Comparison of ENCODE assay signal across 8 cellular contexts in genomic region chr9:133160742-133161541, GRCh38. TPM values are rescaled to one million over a fixed set of nuclear protein-coding genes. Genes with fewer than 3 reads are reported as not detected.
DNase-seq lines count a peak whose midpoint lies in the region; ATAC-seq and TF ChIP-seq lines count a peak whose summit lies in the region.

No MANE protein-coding gene starts in this region.

- H3K4me1 ChIP-seq in ovary (ENCODE audit: insufficient read depth): peaks cover 5% of the 10 kb centered on the region

- ATAC-seq in GM18858 (IDR thresholded peaks at IDR 0.05; ENCODE audit: unreplicated experiment): no peak
- ATAC-seq in HG02938 (IDR thresholded peaks at IDR 0.05; ENCODE audit: unreplicated experiment): no peak

- no peak overlapping the region for H3K4me3 Mint-ChIP-seq in activated CD4-positive, alpha-beta memory T cell treated with anti-CD3 and anti-CD28 coated beads, Interleukin-2, amount 10 ng/mL, durations not matched to agents 7 days and 5 days

- TF ChIP-seq CTCF in BJ (IDR thresholded peaks at IDR 0.05; ENCODE audit: insufficient read depth, low read depth, low read length): peak; percentile 83
- TF ChIP-seq CTCF in foreskin fibroblast (IDR thresholded peaks at IDR 0.05; ENCODE audit: low read depth, low read length): peak; percentile 84
- TF ChIP-seq CTCF in ovary (IDR thresholded peaks at IDR 0.05): peak in 2 of 3 donors; percentile 67 to 70

- H3K36me3 ChIP-seq in BJ (ENCODE audit: control insufficient read depth, insufficient read depth, low read length): no peaks in the 10 kb centered on the region; the same call in 1 of the 2 replicates
- H3K36me3 ChIP-seq in ovary: no peaks in the 10 kb centered on the region

- H3K27me3 ChIP-seq in BJ (ENCODE audit: control insufficient read depth, insufficient read depth, low read length) (no peaks in the 10 kb centered on the region), ovary (no peaks in the 10 kb centered on the region)

- TF ChIP-seq EP300 in ovary (IDR thresholded peaks at IDR 0.05): no peak

- no peaks in the 10 kb centered on the region for H3K9me3 Mint-ChIP-seq in activated CD4-positive, alpha-beta memory T cell treated with anti-CD3 and anti-CD28 coated beads, Interleukin-2, amount 10 ng/mL, durations not matched to agents 7 days and 5 days

- DNase-seq in BJ (ENCODE audit: low read depth) (no peak), GM19238 (ENCODE audit: insufficient read length, low spot score) (peak; percentile 74), NCI-H460 (ENCODE audit: extremely low read depth, low read depth) (peak; percentile 59), foreskin fibroblast (peak; percentile 67 to 83), ovary (peak in 4 of 5 donors; percentile 50 to 79 (median 64))
- DNase-seq in activated CD4-positive, alpha-beta memory T cell treated with anti-CD3 and anti-CD28 coated beads, Interleukin-2, amount 10 ng/mL, durations not matched to agents 7 days and 5 days: peak; percentile 54

- POLR2A ChIA-PET in BJ (lab: Charles Lee): no interaction called here
- POLR2A ChIA-PET in activated CD4-positive, alpha-beta memory T cell treated with anti-CD3 and anti-CD28 coated beads, Interleukin-2, amount 10 ng/mL, durations not matched to agents 7 days and 5 days (lab: Charles Lee): interaction anchor here (1.0 kb wide), 1 partner anchor 17 kb away, joined by 3 read pairs; no protein-coding TSS in a partner anchor

- intact Hi-C loops in ovary (cut with DNase I): no loop called here

- TF ChIP-seq POLR2A in ovary (IDR thresholded peaks at IDR 0.05): no peak

- H3K4me3 ChIP-seq in BJ (ENCODE audit: low read depth, low read length) (no peak overlapping the region), foreskin fibroblast (ENCODE audit: low read depth in 1 of 2, low read length in 2 of 2) (no peak overlapping the region), ovary (no peak overlapping the region)

- H3K27me3 Mint-ChIP-seq in activated CD4-positive, alpha-beta memory T cell treated with anti-CD3 and anti-CD28 coated beads, Interleukin-2, amount 10 ng/mL, durations not matched to agents 7 days and 5 days: peaks cover 7% of the 10 kb centered on the region

- 57 to 60% (median 59%) methylated on average over 9 of the region's 9 CpGs for WGBS in ovary, 3 donors

- no peak overlapping the region for H3K27ac ChIP-seq in ovary

- no peak overlapping the region for H3K27ac Mint-ChIP-seq in activated CD4-positive, alpha-beta memory T cell treated with anti-CD3 and anti-CD28 coated beads, Interleukin-2, amount 10 ng/mL, durations not matched to agents 7 days and 5 days

- H3K36me3 Mint-ChIP-seq in activated CD4-positive, alpha-beta memory T cell treated with anti-CD3 and anti-CD28 coated beads, Interleukin-2, amount 10 ng/mL, durations not matched to agents 7 days and 5 days (ENCODE audit: low read depth): no peaks in the 10 kb centered on the region

- H3K4me1 Mint-ChIP-seq in activated CD4-positive, alpha-beta memory T cell treated with anti-CD3 and anti-CD28 coated beads, Interleukin-2, amount 10 ng/mL, durations not matched to agents 7 days and 5 days: peaks cover 6% of the 10 kb centered on the region

- CTCF ChIA-PET in BJ (lab: Yijun Ruan, JAX): interaction anchor here (0.6 to 8.4 kb wide), 6 partner anchors 9 to 27 kb away, joined by 3 to 54 read pairs (median 6); no protein-coding TSS in a partner anchor
- CTCF ChIA-PET in activated CD4-positive, alpha-beta memory T cell treated with anti-CD3 and anti-CD28 coated beads, Interleukin-2, amount 10 ng/mL, durations not matched to agents 7 days and 5 days (lab: Charles Lee): interaction anchor here (0.7 to 1.2 kb wide), 3 partner anchors 17 to 395 kb away, joined by 3 to 5 read pairs (median 3); no protein-coding TSS in a partner anchor

- no peaks in the 10 kb centered on the region for H3K9me3 ChIP-seq in ovary

RNA-seq across cellular contexts. Expression of gene GBGT1, which starts 2.8 kb away (rescaled TPM):
- polyA plus RNA-seq in BJ (2011; rRNA removed) (5.0 and 10.3 TPM in 2 replicates), ovary (10 to 100 TPM in 1 of 2 donors, 1 to 10 TPM in 1; 3.9 to 12.9 TPM)
- 8.2 and 11.3 TPM in 2 replicates for polyA minus RNA-seq in BJ (2011; rRNA and poly(A)+ RNA removed)
- total RNA-seq in NCI-H460 (2014; rRNA removed; shearing (Covaris generic)): 0.27 and 1.0 TPM in 2 replicates
- polyA plus RNA-seq in NCI-H460 (2014; cell fraction: nucleus; rRNA removed): 0.19 and 2.4 TPM in 2 replicates
- total RNA-seq in activated CD4-positive, alpha-beta memory T cell treated with anti-CD3 and anti-CD28 coated beads, Interleukin-2, amount 10 ng/mL, durations not matched to agents 7 days and 5 days: 1 to 10 TPM; 2.5 to 3.9 TPM
- total RNA-seq in ovary: 10 to 100 TPM; 11.0 to 43.3 (median 25.9) TPM

RNA-seq across cellular contexts. Expression of gene RALGDS, which starts 39.9 kb away (rescaled TPM):
- polyA plus RNA-seq in BJ (2011; rRNA removed): 18.0 and 25.1 TPM in 2 replicates
- 11.6 and 12.0 TPM in 2 replicates for polyA minus RNA-seq in BJ (2011; rRNA and poly(A)+ RNA removed)
- total RNA-seq in NCI-H460 (2014; rRNA removed; shearing (Covaris generic)): 19.2 and 21.2 TPM in 2 replicates
- polyA plus RNA-seq in NCI-H460 (2014; cell fraction: nucleus; rRNA removed): 69.9 and 96.8 TPM in 2 replicates
- total RNA-seq in activated CD4-positive, alpha-beta memory T cell treated with anti-CD3 and anti-CD28 coated beads, Interleukin-2, amount 10 ng/mL, durations not matched to agents 7 days and 5 days: 100 to 1,000 TPM; 113 to 123 TPM
- total RNA-seq in ovary: 100 to 1,000 TPM in 1 of 7 donors, 10 to 100 TPM in 6; 26.6 to 139 (median 48.8) TPM
- 10 to 100 TPM; 26.2 to 55.4 TPM for polyA plus RNA-seq in ovary

RNA-seq across cellular contexts. Expression of gene OBP2B, which starts 48.1 kb away (rescaled TPM):
- polyA plus RNA-seq in BJ (2011; rRNA removed): not detected in 2 replicates
- polyA minus RNA-seq in BJ (2011; rRNA and poly(A)+ RNA removed): not detected in 2 replicates
- total RNA-seq in NCI-H460 (2014; rRNA removed; shearing (Covaris generic)): not detected in 2 replicates
- polyA plus RNA-seq in NCI-H460 (2014; cell fraction: nucleus; rRNA removed): not detected in 2 replicates
- not detected for total RNA-seq in activated CD4-positive, alpha-beta memory T cell treated with anti-CD3 and anti-CD28 coated beads, Interleukin-2, amount 10 ng/mL, durations not matched to agents 7 days and 5 days
- total RNA-seq in ovary: 1 to 10 TPM in 2 of 7 donors, under 1 TPM in 2, not detected in 3; 0.33 to 5.3 (median 2.7) TPM
- not detected for polyA plus RNA-seq in ovary
